ENCODE assay signal across 9 cellular contexts in the genomic region with DNA sequence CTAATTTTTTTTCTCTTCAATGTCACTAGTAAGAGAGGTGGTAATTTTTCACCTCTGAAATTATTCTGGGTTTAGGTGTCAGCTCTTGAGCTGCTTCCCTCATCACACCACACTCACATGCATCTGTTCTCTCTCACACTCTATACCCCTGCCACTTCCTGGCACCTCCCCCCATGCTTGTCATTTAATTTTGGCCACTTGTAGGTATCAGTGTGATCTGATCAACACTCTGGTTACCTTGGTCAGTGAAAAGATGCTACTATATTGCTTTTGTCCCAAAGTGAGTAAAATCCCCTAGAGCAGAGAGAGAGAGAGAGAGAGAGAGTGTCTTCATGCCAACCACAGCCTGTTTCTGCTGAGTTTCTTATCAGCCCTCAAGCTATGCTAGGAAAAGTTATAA. TPM values are rescaled to one million over a fixed set of nuclear protein-coding genes. Genes with fewer than 3 reads are reported as not detected.
DNase-seq lines count a peak whose midpoint lies in the region; ATAC-seq and FAIRE-seq lines count a peak whose summit lies in the region.
"Had no signal": no experiment of that assay in that cellular context is flagged by ENCODE, and none has a peak within 500 bp of the region (broad histone marks: within the 10 kb centered on the region; RNA-seq: fewer than 3 reads in every experiment).

No MANE protein-coding gene starts in this region.

- H3K27me3 ChIP-seq in small intestine (ENCODE audit: control insufficient read depth in 2 of 2, insufficient read depth in 2 of 2, low read length in 2 of 2), result no peaks in the 10 kb centered on the region

- H3K4me1 Mint-ChIP-seq in activated CD8-positive, alpha-beta memory T cell treated with anti-CD3 and anti-CD28 coated beads, Interleukin-2, amount 10 ng/mL, durations not matched to agents 7 days and 5 days, result peaks cover 84% of the 10 kb centered on the region

- DNase-seq in DMS53 (lab: John Stamatoyannopoulos, UW) (peak; percentile 23), DMS53 treated with DMSO at 0.1 percent for 48 hours (lab: John Stamatoyannopoulos, UW; ENCODE audit: unreplicated experiment) (no peak), small intestine (peak; percentile 49), C1 segment of cervical spinal cord (lab: John Stamatoyannopoulos, UW) (no peak), D341Med (ENCODE audit: low spot score) (no peak)
- peak; percentile 83 for DNase-seq in activated CD8-positive, alpha-beta memory T cell treated with anti-CD3 and anti-CD28 coated beads, Interleukin-2, amount 10 ng/mL, durations not matched to agents 7 days and 5 days

- peak overlapping the region; percentile 8 for H3K4me3 Mint-ChIP-seq in activated CD8-positive, alpha-beta memory T cell treated with anti-CD3 and anti-CD28 coated beads, Interleukin-2, amount 10 ng/mL, durations not matched to agents 7 days and 5 days

- peaks cover 3 to 17% of the 10 kb centered on the region in 2 donors for H3K36me3 ChIP-seq in small intestine (ENCODE audit: control insufficient read depth in 2 of 2, insufficient read depth in 2 of 2, low read length in 2 of 2)

- peak overlapping the region; percentile 75 for H3K27ac Mint-ChIP-seq in activated CD8-positive, alpha-beta memory T cell treated with anti-CD3 and anti-CD28 coated beads, Interleukin-2, amount 10 ng/mL, durations not matched to agents 7 days and 5 days

- no peak for FAIRE-seq in small intestine (lab: Jason Lieb, UNC)

- no peaks in the 10 kb centered on the region for H3K9me3 ChIP-seq in small intestine (ENCODE audit: control insufficient read depth, low read depth)

- peaks cover 78% of the 10 kb centered on the region for H3K36me3 Mint-ChIP-seq in activated CD8-positive, alpha-beta memory T cell treated with anti-CD3 and anti-CD28 coated beads, Interleukin-2, amount 10 ng/mL, durations not matched to agents 7 days and 5 days

- peak overlapping the region in 1 of 2 donors; percentile 26 for H3K27ac ChIP-seq in small intestine (ENCODE audit: low read depth in 1 of 2, low read length in 1 of 2)
- H3K27ac ChIP-seq: 22Rv1 had no signal

- H3K9me3 Mint-ChIP-seq in activated CD8-positive, alpha-beta memory T cell treated with anti-CD3 and anti-CD28 coated beads, Interleukin-2, amount 10 ng/mL, durations not matched to agents 7 days and 5 days (ENCODE audit: low read depth), result no peaks in the 10 kb centered on the region

- no peak overlapping the region for H3K4me3 ChIP-seq in small intestine (ENCODE audit: low read depth in 1 of 2, low read length in 2 of 2)

- no peaks in the 10 kb centered on the region for H3K27me3 Mint-ChIP-seq in activated CD8-positive, alpha-beta memory T cell treated with anti-CD3 and anti-CD28 coated beads, Interleukin-2, amount 10 ng/mL, durations not matched to agents 7 days and 5 days

- peak; percentile 81 for ATAC-seq in HG02981 (IDR thresholded peaks at IDR 0.05; ENCODE audit: unreplicated experiment)
- peak; percentile 86 for ATAC-seq in activated CD8-positive, alpha-beta memory T cell treated with anti-CD3 and anti-CD28 coated beads, Interleukin-2, amount 10 ng/mL, durations not matched to agents 7 days and 5 days
- ATAC-seq in GM21576 (IDR thresholded peaks at IDR 0.05; ENCODE audit: unreplicated experiment), result no peak

- no peaks in the 10 kb centered on the region for H3K4me1 ChIP-seq in small intestine (ENCODE audit: control insufficient read depth in 2 of 2, insufficient read depth in 1 of 2, low read depth in 1 of 2, low read length in 1 of 2)

- CTCF ChIA-PET in activated CD8-positive, alpha-beta memory T cell treated with anti-CD3 and anti-CD28 coated beads, Interleukin-2, amount 10 ng/mL, durations not matched to agents 7 days and 5 days (lab: Charles Lee), result interaction anchor here (0.6 to 11.3 kb wide), 8 partner anchors 23 to 100 kb away, joined by 3 to 90 read pairs (median 4); a partner anchor contains a TSS

RNA-seq across cellular contexts. Expression of a gene that starts 42.5 kb away (rescaled TPM):
- 10 to 100 TPM; 84.9 to 86.1 TPM for total RNA-seq in activated CD8-positive, alpha-beta memory T cell treated with anti-CD3 and anti-CD28 coated beads, Interleukin-2, amount 10 ng/mL, durations not matched to agents 7 days and 5 days
- 10 to 100 TPM in 2 of 3 donors, 1 to 10 TPM in 1; 6.6 to 11.9 (median 11.2) TPM for polyA plus RNA-seq in small intestine

Comparison
In these comparisons a context has a peak if more than half of its experiments do, and no peak if none do; other contexts are left out.
1. DNase-seq: peak in DMS53 (single experiment), activated CD8-positive, alpha-beta memory T cell treated with anti-CD3 and anti-CD28 coated beads, Interleukin-2, amount 10 ng/mL, durations not matched to agents 7 days and 5 days (single experiment) and small intestine (single experiment); none in DMS53 treated with DMSO at 0.1 percent for 48 hours (single experiment), C1 segment of cervical spinal cord (0 of 14) and D341Med (single experiment).